ENCODE assay signal across 22 cellular contexts in genomic region chr2:202306034-202306433, GRCh38.
"Had no signal": no experiment of that assay in that cellular context is flagged by ENCODE, and none has a peak within 500 bp of the region (broad histone marks: within the 10 kb centered on the region; RNA-seq: fewer than 3 reads in every experiment).

No MANE protein-coding gene starts in this region.

- H3K27me3 ChIP-seq: ascending aorta, cardiac muscle cell, esophagus squamous epithelium, heart right ventricle, right atrium auricular region, suprapubic skin, tibial artery, upper lobe of right lung had no signal

- H3K4me3 ChIP-seq: ascending aorta, cardiac muscle cell, esophagus squamous epithelium, heart right ventricle, right atrium auricular region, suprapubic skin, tibial artery, upper lobe of right lung had no signal

- H3K27ac Mint-ChIP-seq: activated B cell treated with CpG ODN at 0.5 μM for 24 hours; activated naive CD4-positive, alpha-beta T cell treated with anti-CD3 and anti-CD28 coated beads, Interleukin-2, amount 10 ng/mL, durations not matched to agents 7 days and 5 days; activated naive CD8-positive, alpha-beta T cell treated with anti-CD3 and anti-CD28 coated beads, Interleukin-2, amount 10 ng/mL, durations not matched to agents 7 days and 5 days; activated T-helper 1 cell treated with anti-CD3 and anti-CD28 coated beads, Interleukin-12 subunit alpha, Interleukin-12 subunit beta, Interleukin-2, Interleukin-4 antibody, amounts not matched to agents 30 ng/mL and 10 ng/mL and 1 ng/mL, durations not matched to agents 14 hours and 24 hours and 36 hours; brain; natural killer cell; T-cell; T-helper 2 cell treated with Interferon-gamma antibody and Interleukin-4, amounts not matched to agents 5 μg/mL and 100 μg/mL, for 36 hours had no signal

- ATAC-seq: heart right ventricle, natural killer cell, T-cell, upper lobe of right lung had no signal

- H3K4me3 Mint-ChIP-seq: activated B cell treated with CpG ODN at 0.5 μM for 24 hours; activated CD4-positive, alpha-beta memory T cell treated with anti-CD3 and anti-CD28 coated beads for 36 hours; activated naive CD4-positive, alpha-beta T cell treated with anti-CD3 and anti-CD28 coated beads, Interleukin-2, amount 10 ng/mL, durations not matched to agents 7 days and 5 days; activated naive CD8-positive, alpha-beta T cell treated with anti-CD3 and anti-CD28 coated beads, Interleukin-2, amount 10 ng/mL, durations not matched to agents 7 days and 5 days; activated T-helper 1 cell treated with anti-CD3 and anti-CD28 coated beads, Interleukin-12 subunit alpha, Interleukin-12 subunit beta, Interleukin-2, Interleukin-4 antibody, amounts not matched to agents 30 ng/mL and 10 ng/mL and 1 ng/mL, durations not matched to agents 14 hours and 24 hours and 36 hours; brain; natural killer cell; T-cell; T-helper 2 cell treated with Interferon-gamma antibody and Interleukin-4, amounts not matched to agents 5 μg/mL and 100 μg/mL, for 36 hours had no signal

- H3K27me3 Mint-ChIP-seq: activated B cell treated with CpG ODN at 0.5 μM for 24 hours; activated CD4-positive, alpha-beta memory T cell treated with anti-CD3 and anti-CD28 coated beads for 36 hours; activated naive CD4-positive, alpha-beta T cell treated with anti-CD3 and anti-CD28 coated beads, Interleukin-2, amount 10 ng/mL, durations not matched to agents 7 days and 5 days; activated naive CD8-positive, alpha-beta T cell treated with anti-CD3 and anti-CD28 coated beads, Interleukin-2, amount 10 ng/mL, durations not matched to agents 7 days and 5 days; brain; T-cell had no signal

- H3K9me3 ChIP-seq: ascending aorta, esophagus squamous epithelium, heart right ventricle, right atrium auricular region, suprapubic skin, tibial artery, upper lobe of right lung had no signal

- H3K27ac ChIP-seq: ascending aorta, cardiac muscle cell, esophagus squamous epithelium, heart right ventricle, right atrium auricular region, suprapubic skin, tibial artery, upper lobe of right lung had no signal

- H3K4me1 Mint-ChIP-seq: activated B cell treated with CpG ODN at 0.5 μM for 24 hours; activated naive CD4-positive, alpha-beta T cell treated with anti-CD3 and anti-CD28 coated beads, Interleukin-2, amount 10 ng/mL, durations not matched to agents 7 days and 5 days; natural killer cell had no signal

- H3K4me1 ChIP-seq: ascending aorta, esophagus squamous epithelium, heart right ventricle, right atrium auricular region, suprapubic skin, tibial artery, upper lobe of right lung had no signal

- DNase-seq: activated B cell treated with CpG ODN at 0.5 μM for 24 hours; activated CD4-positive, alpha-beta memory T cell treated with anti-CD3 and anti-CD28 coated beads for 36 hours; activated gamma-delta T cell; activated naive CD4-positive, alpha-beta T cell treated with anti-CD3 and anti-CD28 coated beads, Interleukin-2, amount 10 ng/mL, durations not matched to agents 7 days and 5 days; activated naive CD8-positive, alpha-beta T cell treated with anti-CD3 and anti-CD28 coated beads, Interleukin-2, amount 10 ng/mL, durations not matched to agents 7 days and 5 days; esophagus squamous epithelium; foreskin melanocyte; heart right ventricle; natural killer cell; stimulated activated CD4-positive, alpha-beta T cell treated with anti-CD3 and anti-CD28 coated beads, Interleukin-15, amount 100 ng/mL, for 24 hours; stimulated activated CD4-positive, alpha-beta T cell treated with anti-CD3 and anti-CD28 coated beads, Interleukin-2, amount 100 ng/mL, for 24 hours; stimulated activated naive CD4-positive, alpha-beta T cell; T-cell; tibial artery; upper lobe of right lung had no signal
